ENCODE assay signal across 18 cellular contexts in genomic region chr6:160883999-160884398, GRCh38.
DNase-seq lines count a peak whose midpoint lies in the region; ATAC-seq, FAIRE-seq and TF ChIP-seq lines count a peak whose summit lies in the region.
"Had no signal": no experiment of that assay in that cellular context is flagged by ENCODE, and none has a peak within 500 bp of the region (broad histone marks: within the 10 kb centered on the region; RNA-seq: fewer than 3 reads in every experiment).

No MANE protein-coding gene starts in this region.

- peak overlapping the region; percentile 35 for H3K4me3 ChIP-seq in iPS-15b (ENCODE audit: low read depth, low read length)
- H3K4me3 ChIP-seq: HAP-1, MG63 had no signal

- H3K36me3 ChIP-seq in iPS-15b (ENCODE audit: control insufficient read depth, insufficient read depth, low read length) = no peaks in the 10 kb centered on the region
- H3K36me3 ChIP-seq: HAP-1, MG63 had no signal

- peaks cover 26% of the 10 kb centered on the region for H3K4me1 ChIP-seq in iPS-15b (ENCODE audit: control insufficient read depth, insufficient read depth, low read length)

- H3K27ac Mint-ChIP-seq in WTC11 = peak overlapping the region; percentile 89
- H3K27ac Mint-ChIP-seq: CD4-positive, CD25-positive, alpha-beta regulatory T cell had no signal

- POLR2A ChIA-PET in WTC11 (lab: Charles Lee) = no interaction called here

- H3K27me3 ChIP-seq in iPS-15b (ENCODE audit: control insufficient read depth, insufficient read depth, low read length) = no peaks in the 10 kb centered on the region
- H3K27me3 ChIP-seq: MG63 had no signal

- peaks cover 12% of the 10 kb centered on the region for H3K36me3 Mint-ChIP-seq in WTC11
- H3K36me3 Mint-ChIP-seq: CD4-positive, CD25-positive, alpha-beta regulatory T cell had no signal

- H3K4me1 Mint-ChIP-seq in WTC11 = peaks cover 61% of the 10 kb centered on the region
- H3K4me1 Mint-ChIP-seq: CD4-positive, CD25-positive, alpha-beta regulatory T cell had no signal

- H3K9me3 Mint-ChIP-seq in WTC11 = peaks cover 11% of the 10 kb centered on the region

- peak; percentile 80 for ATAC-seq in WTC11
- no peak for ATAC-seq in HG02798 (IDR thresholded peaks at IDR 0.05; ENCODE audit: poor library complexity, unreplicated experiment)

- no peaks in the 10 kb centered on the region for H3K9me3 ChIP-seq in iPS-15b (ENCODE audit: control insufficient read depth, insufficient read depth, low read length)
- H3K9me3 ChIP-seq: HAP-1, MG63 had no signal

- H3K27me3 Mint-ChIP-seq in WTC11 (ENCODE audit: low read depth) = no peaks in the 10 kb centered on the region
- H3K27me3 Mint-ChIP-seq: CD4-positive, CD25-positive, alpha-beta regulatory T cell had no signal

- FAIRE-seq in GM12892 (lab: Jason Lieb, UNC) = peak; percentile 78
- no peak for FAIRE-seq in HTR-8/SVneo (lab: Jason Lieb, UNC)

- DNase-seq in GM12892 (ENCODE audit: insufficient read length) (no peak), WTC11 (ENCODE audit: low spot score) (no peak), renal cortical epithelial cell (ENCODE audit: low read depth) (peak; percentile 1), NCI-H2107 treated with DMSO at 0.1 percent for 48 hours (lab: John Stamatoyannopoulos, UW; ENCODE audit: unreplicated experiment) (no peak), NCI-H2196 (lab: John Stamatoyannopoulos, UW; ENCODE audit: unreplicated experiment) (no peak), HTR-8/SVneo (ENCODE audit: insufficient read length, low spot score) (no peak)
- DNase-seq: AML-193; CD4-positive, CD25-positive, alpha-beta regulatory T cell; KG1; MG63; NCI-H1105 treated with DMSO at 0.1 percent for 48 hours; NCI-H187 treated with DMSO at 0.1 percent for 48 hours; NCI-H2171 treated with DMSO at 0.1 percent for 48 hours; NCI-H510A; SHP77 treated with DMSO at 0.1 percent for 48 hours had no signal

- H3K9ac ChIP-seq in iPS-15b (ENCODE audit: low read depth, low read length) = no peak overlapping the region

- CTCF ChIA-PET in WTC11 (lab: Charles Lee) = interaction anchor here (1.0 to 2.7 kb wide), 4 partner anchors 45 to 487 kb away, joined by 3 to 13 read pairs (median 6); no protein-coding TSS in a partner anchor

- no peak for TF ChIP-seq CTCF in WTC11 (IDR thresholded peaks at IDR 0.05)

- peak overlapping the region; percentile 47 for H3K4me3 Mint-ChIP-seq in WTC11
- H3K4me3 Mint-ChIP-seq: CD4-positive, CD25-positive, alpha-beta regulatory T cell had no signal

- no peak for TF ChIP-seq POLR2A in GM12892 (IDR thresholded peaks at IDR 0.05; ENCODE audit: low read depth, low read length)

TF ChIP-seq in WTC11, 78 proteins besides CTCF, POLR2A, EP300 and RAD21:
- TF ChIP-seq TEAD4 (CRISPR knock-in tag; IDR thresholded peaks at IDR 0.05) (no peak), HMGA2 (CRISPR knock-in tag; IDR thresholded peaks at IDR 0.05) (no peak), GRHL2 (CRISPR knock-in tag; IDR thresholded peaks at IDR 0.05; ENCODE audit: insufficient replicate concordance, severe bottlenecking) (no peak), ZNF396 (CRISPR knock-in tag; IDR thresholded peaks at IDR 0.05; ENCODE audit: borderline replicate concordance) (no peak), NR3C1 (CRISPR knock-in tag; conservative IDR thresholded peaks at IDR 0.05; ENCODE audit: low read depth) (no peak), CREM (CRISPR knock-in tag; IDR thresholded peaks at IDR 0.05) (no peak), ZNF219 (CRISPR knock-in tag; IDR thresholded peaks at IDR 0.05; ENCODE audit: borderline replicate concordance) (no peak), OVOL2 (CRISPR knock-in tag; IDR thresholded peaks at IDR 0.05; ENCODE audit: borderline replicate concordance) (no peak), IRF2 (CRISPR knock-in tag; IDR thresholded peaks at IDR 0.05; ENCODE audit: borderline replicate concordance, low read depth) (no peak)
